ENCODE assay signal across 14 cellular contexts in the genomic region with DNA sequence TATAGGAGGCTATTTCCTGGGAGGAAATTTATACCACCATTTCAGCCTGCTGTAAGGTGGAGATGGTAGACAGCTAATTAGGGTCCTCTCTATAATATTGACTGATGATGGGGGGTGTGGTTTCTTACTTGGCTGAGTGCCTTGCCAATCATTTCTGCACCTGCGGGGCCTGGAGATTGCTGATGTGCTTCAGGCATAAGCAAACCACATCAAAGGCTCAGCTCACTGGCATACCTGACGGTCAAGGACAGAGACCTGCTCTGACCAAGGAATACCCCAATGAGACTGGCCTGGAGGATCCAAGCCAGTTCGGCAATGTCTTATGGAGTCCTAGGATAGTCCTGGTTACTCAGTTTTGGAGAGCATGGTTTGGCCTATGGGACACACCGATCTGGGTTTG.
DNase-seq lines count a peak whose midpoint lies in the region; ATAC-seq lines count a peak whose summit lies in the region.
"Had no signal": no experiment of that assay in that cellular context is flagged by ENCODE, and none has a peak within 500 bp of the region (broad histone marks: within the 10 kb centered on the region; RNA-seq: fewer than 3 reads in every experiment).

No MANE protein-coding gene starts in this region.

- H3K9me3 Mint-ChIP-seq in stimulated activated naive CD8-positive, alpha-beta T cell treated with anti-CD3 and anti-CD28 coated beads, Interleukin-15, amount 100 ng/mL, for 72 hours: no peaks in the 10 kb centered on the region

- no peak overlapping the region for H3K27ac Mint-ChIP-seq in stimulated activated naive CD8-positive, alpha-beta T cell treated with anti-CD3 and anti-CD28 coated beads, Interleukin-15, amount 100 ng/mL, for 72 hours

- no peak for DNase-seq in stimulated activated naive CD8-positive, alpha-beta T cell treated with anti-CD3 and anti-CD28 coated beads, Interleukin-15, Interleukin-2, amounts not matched to agents 100 U/mL and 50 U/mL, for 24 hours
- no peak for DNase-seq in stimulated activated naive CD8-positive, alpha-beta T cell treated with anti-CD3 and anti-CD28 coated beads, Interleukin-15, amount 100 ng/mL, for 72 hours
- DNase-seq in NCI-H146 (lab: John Stamatoyannopoulos, UW) (peak; percentile 77), NCI-H748 treated with DMSO at 0.1 percent for 48 hours (lab: John Stamatoyannopoulos, UW) (peak; percentile 84), germinal center (ENCODE audit: low spot score) (no peak)
- DNase-seq in activated effector memory CD4-positive, alpha-beta T cell treated with anti-CD3 and anti-CD28 coated beads, Interleukin-2, amount 50 U/mL, for 16 hours: no peak
- DNase-seq: NCI-H1694, NCI-H526 treated with DMSO at 0.1 percent for 48 hours, Peyer's patch, Right ventricle myocardium superior, SK-N-SH had no signal

- ATAC-seq in stimulated activated naive CD8-positive, alpha-beta T cell treated with anti-CD3 and anti-CD28 coated beads, Interleukin-15, Interleukin-2, amounts not matched to agents 100 U/mL and 50 U/mL, for 24 hours: peak; percentile 9
- ATAC-seq in stimulated activated naive CD8-positive, alpha-beta T cell treated with anti-CD3 and anti-CD28 coated beads, Interleukin-15, amount 100 ng/mL, for 72 hours: no peak
- ATAC-seq in HG03571 (IDR thresholded peaks at IDR 0.05; ENCODE audit: unreplicated experiment): no peak
- ATAC-seq: A549 had no signal

- no peaks in the 10 kb centered on the region for H3K27me3 Mint-ChIP-seq in stimulated activated naive CD8-positive, alpha-beta T cell treated with anti-CD3 and anti-CD28 coated beads, Interleukin-15, amount 100 ng/mL, for 72 hours

- no peak overlapping the region for H3K4me3 Mint-ChIP-seq in stimulated activated naive CD8-positive, alpha-beta T cell treated with anti-CD3 and anti-CD28 coated beads, Interleukin-15, amount 100 ng/mL, for 72 hours
- H3K4me3 Mint-ChIP-seq: CD14-positive monocyte had no signal

- H3K4me1 Mint-ChIP-seq in stimulated activated naive CD8-positive, alpha-beta T cell treated with anti-CD3 and anti-CD28 coated beads, Interleukin-15, amount 100 ng/mL, for 72 hours: no peaks in the 10 kb centered on the region
- H3K4me1 Mint-ChIP-seq: CD14-positive monocyte had no signal

Comparison
In these comparisons a context has a peak if more than half of its experiments do, and no peak if none do; other contexts are left out.
1. DNase-seq: peak in NCI-H146 (single experiment) and NCI-H748 treated with DMSO at 0.1 percent for 48 hours (single experiment); none in stimulated activated naive CD8-positive, alpha-beta T cell treated with anti-CD3 and anti-CD28 coated beads, Interleukin-15, Interleukin-2, amounts not matched to agents 100 U/mL and 50 U/mL, for 24 hours (single experiment), stimulated activated naive CD8-positive, alpha-beta T cell treated with anti-CD3 and anti-CD28 coated beads, Interleukin-15, amount 100 ng/mL, for 72 hours (0 of 2), germinal center (single experiment) and activated effector memory CD4-positive, alpha-beta T cell treated with anti-CD3 and anti-CD28 coated beads, Interleukin-2, amount 50 U/mL, for 16 hours (single experiment).